29 cellular contexts compared by ENCODE assay signal in genomic region chr16:13643412-13643811, GRCh38.
"Had no signal": no experiment of that assay in that cellular context is flagged by ENCODE, and none has a peak within 500 bp of the region (broad histone marks: within the 10 kb centered on the region; RNA-seq: fewer than 3 reads in every experiment).

No MANE protein-coding gene starts in this region.

- H3K9me3 ChIP-seq: left lung, lower lobe of right lung, pancreas, prostate gland, suprapubic skin, thoracic aorta, tibial artery, upper lobe of left lung, uterus had no signal

- H3K27ac ChIP-seq: left lung, lower lobe of right lung, pancreas, prostate gland, skin epidermis, suprapubic skin, thoracic aorta, tibial artery, upper lobe of left lung, uterus had no signal

- ATAC-seq: left colon; left lung; lower lobe of right lung; pancreas; right cardiac atrium; sciatic nerve; stimulated activated effector memory CD8-positive, alpha-beta T cell treated with anti-CD3 and anti-CD28 coated beads, Interleukin-12 subunit alpha, Interleukin-12 subunit beta, amount 100 ng/mL, for 72 hours had no signal

- H3K36me3 ChIP-seq: left lung, lower lobe of right lung, pancreas, prostate gland, suprapubic skin, thoracic aorta, tibial artery, upper lobe of left lung, uterus had no signal

- DNase-seq: hypothalamus; immature natural killer cell; kidney; left colon; left lung; lower lobe of right lung; mammary epithelial cell; mesenchymal stem cell; naive B cell; natural killer cell; nucleus accumbens; pancreas; posterior cingulate gyrus; retina; right cardiac atrium; stimulated activated CD4-positive, alpha-beta T cell treated with anti-CD3 and anti-CD28 coated beads, Interleukin-12 subunit alpha, Interleukin-12 subunit beta, amount 100 ng/mL, for 4 hours; stimulated activated CD4-positive, alpha-beta T cell treated with anti-CD3 and anti-CD28 coated beads, Interleukin-15, amount 100 ng/mL, for 24 hours; stimulated activated CD4-positive, alpha-beta T cell treated with anti-CD3 and anti-CD28 coated beads, Interleukin-4, amount 100 ng/mL, for 24 hours; stimulated activated naive CD4-positive, alpha-beta T cell; tibial artery; upper lobe of left lung; uterus had no signal

- H3K4me3 ChIP-seq: left lung, lower lobe of right lung, pancreas, prostate gland, skin epidermis, suprapubic skin, thoracic aorta, tibial artery, upper lobe of left lung, uterus had no signal

- H3K27me3 ChIP-seq: left lung, pancreas, suprapubic skin, upper lobe of left lung, uterus had no signal

- H3K4me1 ChIP-seq: left lung, lower lobe of right lung, pancreas, prostate gland, suprapubic skin, tibial artery, upper lobe of left lung, uterus had no signal

- FAIRE-seq: islet of Langerhans, kidney, pancreas had no signal
